In the genomic region with DNA sequence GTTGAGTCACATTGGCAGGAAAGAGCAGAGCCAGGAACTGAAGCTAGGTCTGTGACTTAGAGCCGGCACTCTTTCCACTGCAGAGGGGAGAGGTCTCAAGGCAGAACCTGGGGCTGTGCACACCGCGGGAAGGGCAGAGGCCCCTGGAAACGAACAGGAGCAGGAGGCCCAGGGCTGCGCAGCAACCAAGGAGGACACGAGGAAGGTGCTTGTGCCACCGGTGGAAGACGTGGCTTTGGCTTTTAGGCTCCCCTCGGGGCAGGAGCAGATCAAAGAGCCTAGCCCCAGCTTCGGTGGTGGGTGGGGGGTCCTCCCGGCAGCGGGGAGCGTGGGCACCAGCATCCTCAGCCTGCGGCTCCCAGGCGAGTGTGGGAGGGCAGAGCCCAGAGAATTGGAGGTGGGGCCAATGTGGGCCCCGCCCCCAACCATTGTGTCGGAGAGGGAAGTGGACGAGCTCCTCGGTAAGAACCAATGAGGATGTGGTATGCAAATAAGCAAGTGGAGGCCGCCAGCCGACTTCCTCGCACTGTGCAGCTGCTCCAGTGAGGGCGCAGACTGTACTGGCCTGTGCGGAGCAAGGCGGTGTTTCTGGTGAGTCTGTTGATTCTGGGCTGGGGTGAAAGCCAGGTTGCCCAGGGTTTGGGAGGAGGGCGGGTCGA, we compare ENCODE assay signal across 8 cellular contexts. TPM values are rescaled to one million over a fixed set of nuclear protein-coding genes. Genes with fewer than 3 reads are reported as not detected.
DNase-seq lines count a peak whose midpoint lies in the region; ATAC-seq and TF ChIP-seq lines count a peak whose summit lies in the region.

A gene with protein sequence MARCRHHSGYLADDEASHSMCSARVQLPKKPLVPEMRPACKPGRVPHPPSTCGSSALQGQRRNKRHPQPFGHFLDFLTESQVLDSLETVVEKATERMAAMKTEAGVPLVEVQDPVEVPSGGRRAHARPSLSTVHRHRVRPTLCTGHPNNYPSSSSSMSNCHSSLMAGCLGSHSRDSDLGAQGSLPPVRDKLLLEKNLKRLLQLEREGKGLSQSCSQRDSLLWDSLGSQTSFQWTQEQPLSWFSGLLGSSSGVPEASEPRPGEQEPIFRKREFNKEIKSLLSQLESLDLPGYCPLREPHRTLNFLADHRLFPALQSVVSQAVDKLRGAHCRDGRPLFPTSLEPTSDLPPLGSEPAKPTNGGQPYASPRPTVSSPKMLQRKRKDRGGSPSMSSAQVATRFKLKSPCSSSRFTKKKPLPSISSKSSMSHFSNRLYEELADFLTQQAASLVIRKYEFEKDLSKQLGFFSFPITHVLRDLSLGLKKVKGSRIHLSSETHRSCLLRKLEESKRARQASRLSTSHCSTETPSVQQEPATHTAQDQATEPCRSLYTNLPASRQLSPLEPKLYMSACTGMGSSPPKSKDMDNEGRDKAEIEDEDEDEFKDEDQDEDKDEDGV (plus strand): TSS at position 524 of the 659 bp plus-strand sequence. CDS start 422 bp downstream, outside the sequence.

- intact Hi-C loops in Caco-2 (cut with micrococcal nuclease; ENCODE audit: unreplicated experiment): no loop called here
- intact Hi-C loops in sciatic nerve (cut with DNase I): no loop called here

- no peak within 1 kb of the TSS for H2AFZ ChIP-seq in MM.1S (ENCODE audit: low read length)

- H3K9me3 Mint-ChIP-seq in Caco-2 (ENCODE audit: unreplicated experiment) (no peaks in the 10 kb centered on the region), neural crest cell (no peaks in the 10 kb centered on the region)

- H3F3A ChIP-seq in MM.1S (ENCODE audit: insufficient read depth, low read length): peaks cover 5% of the 10 kb centered on the region; the same call in 1 of the 2 replicates

- no TSS peak for BruUV-seq in Caco-2 (replicated peaks; lab: Mats Ljungman, UMichigan)

- H3K27me3 Mint-ChIP-seq in Caco-2 (ENCODE audit: insufficient read depth, unreplicated experiment) (no peaks in the 10 kb centered on the region), neural crest cell (ENCODE audit: low read depth) (peaks cover 2% of the 10 kb centered on the region)

- H3K27me3 ChIP-seq in Caco-2 (replicated peaks; ENCODE audit: control insufficient read depth, insufficient read depth, low read length): no peaks in the 10 kb centered on the region
- no peaks in the 10 kb centered on the region for H3K27me3 ChIP-seq in MM.1S (replicated peaks; ENCODE audit: insufficient read depth, low read length)

- ATAC-seq in sciatic nerve (no peak), HG03159 (IDR thresholded peaks at IDR 0.05; ENCODE audit: unreplicated experiment) (no peak)

- H3K4me1 ChIP-seq in Caco-2: peaks cover 5% of the 10 kb centered on the region; the same call in 1 of the 2 replicates
- no peaks in the 10 kb centered on the region for H3K4me1 ChIP-seq in MM.1S (ENCODE audit: low read length)

- H3K4me3 Mint-ChIP-seq in Caco-2 (ENCODE audit: unreplicated experiment): no peak within 1 kb of the TSS
- peak within 1 kb of the TSS; percentile 65 for H3K4me3 Mint-ChIP-seq in neural crest cell

- no peak within 1 kb of the TSS for H3K4me3 ChIP-seq in Caco-2 (ENCODE audit: low read depth, low read length)
- no peak within 1 kb of the TSS for H3K4me3 ChIP-seq in MM.1S (ENCODE audit: low read length)

- H3K27ac ChIP-seq in MM.1S (ENCODE audit: low read length): no peak within 1 kb of the TSS

- peaks cover 25% of the 10 kb centered on the region for H3K79me2 ChIP-seq in MM.1S (ENCODE audit: low read length)

- H3K9me3 ChIP-seq in Caco-2 (no peaks in the 10 kb centered on the region), MM.1S (replicated peaks; ENCODE audit: insufficient read depth, low read length) (no peaks in the 10 kb centered on the region)

- POLR2A ChIA-PET in Caco-2 (lab: Charles Lee): interaction anchor here (2.5 kb wide), 1 partner anchor 10 kb away, joined by 9 read pairs; a partner anchor contains a TSS

- H3K36me3 ChIP-seq in Caco-2 (ENCODE audit: control insufficient read depth, insufficient read depth, low read length) (peaks cover 2% of the 10 kb centered on the region; the same call in 1 of the 2 replicates), MM.1S (replicated peaks; ENCODE audit: insufficient read depth, low read length) (peaks cover 7% of the 10 kb centered on the region)

- H3K9me2 ChIP-seq in MM.1S (replicated peaks; ENCODE audit: insufficient read depth, low read length): no peaks in the 10 kb centered on the region

- H3K4me2 ChIP-seq in MM.1S (ENCODE audit: low read depth, low read length): no peak within 1 kb of the TSS

- H3K36me3 Mint-ChIP-seq in Caco-2 (ENCODE audit: insufficient read depth, unreplicated experiment): peaks cover 26% of the 10 kb centered on the region
- H3K36me3 Mint-ChIP-seq in neural crest cell (ENCODE audit: low read depth): peaks cover 5% of the 10 kb centered on the region

- CTCF ChIA-PET in Caco-2 (lab: Charles Lee): interaction anchor here (0.6 to 6.9 kb wide), 3 partner anchors 10 to 542 kb away, joined by 3 to 179 read pairs (median 4); a partner anchor contains a TSS

- TF ChIP-seq CTCF in Caco-2 (IDR thresholded peaks at IDR 0.05; ENCODE audit: insufficient read depth in 1 of 2, low read depth in 1 of 2, low read length in 1 of 2, severe bottlenecking in 1 of 2, unreplicated experiment in 1 of 2) (no peak), neural crest cell (conservative IDR thresholded peaks at IDR 0.05) (no peak), MM.1S (IDR thresholded peaks at IDR 0.05; ENCODE audit: low read length) (no peak)

- H4K20me1 ChIP-seq in MM.1S (ENCODE audit: insufficient read depth, low read length): no peaks in the 10 kb centered on the region

- H3K4me1 Mint-ChIP-seq in Caco-2 (ENCODE audit: low read depth, unreplicated experiment) (no peaks in the 10 kb centered on the region), neural crest cell (peaks cover 13% of the 10 kb centered on the region)

- H3K9ac ChIP-seq in MM.1S (ENCODE audit: low read length): no peak within 1 kb of the TSS

- DNase-seq in Caco-2 (peak; percentile 61 to 67), NCI-H2196 treated with DMSO at 0.1 percent for 48 hours (lab: John Stamatoyannopoulos, UW; ENCODE audit: unreplicated experiment) (peak; percentile 11), neural crest cell (ENCODE audit: low read depth, low spot score) (no peak), sciatic nerve (ENCODE audit: low spot score) (no peak), mesenteric fat pad (ENCODE audit: low spot score) (no peak), MM.1S (no peak)
- peak; percentile 80 for DNase-seq in activated CD8-positive, alpha-beta memory T cell treated with anti-CD3 and anti-CD28 coated beads, Interleukin-2, amount 50 U/mL, for 48 hours

- H3K27ac Mint-ChIP-seq in Caco-2 (ENCODE audit: unreplicated experiment) (no peak within 1 kb of the TSS), neural crest cell (ENCODE audit: unreplicated experiment) (no peak within 1 kb of the TSS)

RNA-seq across cellular contexts. Expression of the gene that starts here (rescaled TPM):
- total RNA-seq in Caco-2 (2022): not detected in 2 replicates
- 1.2 and 1.3 TPM in 2 replicates for total RNA-seq in neural crest cell
- 0.89 TPM for total RNA-seq in sciatic nerve
- 0.39 TPM for total RNA-seq in mesenteric fat pad

Comparison
In these comparisons a context has a peak if more than half of its experiments do, and no peak if none do; other contexts are left out.
1. Peak in DNase-seq in Caco-2; RNA of the gene not detected or under 1 TPM.
2. DNase-seq: peak in NCI-H2196 treated with DMSO at 0.1 percent for 48 hours (single experiment) and activated CD8-positive, alpha-beta memory T cell treated with anti-CD3 and anti-CD28 coated beads, Interleukin-2, amount 50 U/mL, for 48 hours (single experiment); none in neural crest cell (single experiment), sciatic nerve (single experiment), mesenteric fat pad (single experiment) and MM.1S (single experiment).